17 cellular contexts compared by ENCODE assay signal in the genomic region with DNA sequence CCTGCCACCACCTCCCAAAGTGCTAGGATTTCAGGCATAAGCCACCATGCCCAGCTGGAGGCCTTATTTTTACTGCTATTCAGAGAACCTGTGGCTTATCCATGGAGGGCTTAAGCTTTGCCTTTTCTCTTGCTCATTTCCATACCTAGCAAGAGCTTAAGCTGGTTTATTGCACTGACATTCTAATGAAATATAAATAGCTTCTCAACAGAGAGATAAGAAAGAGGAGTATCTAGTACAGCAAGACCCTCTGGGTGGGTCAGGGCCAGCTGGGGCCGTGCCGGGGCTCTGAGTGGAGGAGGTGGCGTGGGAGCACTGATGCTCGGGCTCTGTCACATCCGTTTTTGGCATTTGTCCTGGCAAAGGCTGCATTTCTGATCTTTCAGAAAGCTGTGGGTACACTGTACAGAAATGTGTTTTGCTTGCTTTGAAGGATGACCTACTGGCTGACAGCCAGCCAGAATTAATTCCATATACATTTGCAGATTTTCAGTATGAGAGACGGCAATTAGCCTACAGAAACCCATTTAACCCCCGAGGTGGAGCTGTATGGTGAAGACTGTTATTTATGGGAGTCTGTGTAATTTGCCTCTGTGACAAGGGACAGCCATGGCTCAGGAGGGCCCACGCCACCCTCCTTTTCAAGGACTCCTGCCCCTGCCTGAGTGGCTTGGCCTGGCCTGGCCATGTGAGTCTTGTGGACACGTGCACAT.
A peak's percentile ranks its signal among the peaks of the same experiment; 100 is the strongest.
DNase-seq lines count a peak whose midpoint lies in the region; ATAC-seq and TF ChIP-seq lines count a peak whose summit lies in the region.
"Had no signal": no experiment of that assay in that cellular context is flagged by ENCODE, and none has a peak within 500 bp of the region (broad histone marks: within the 10 kb centered on the region; RNA-seq: fewer than 3 reads in every experiment).

No MANE protein-coding gene starts in this region.

- no peak for TF ChIP-seq POLR2A in spleen (IDR thresholded peaks at IDR 0.05)

- DNase-seq in NCI-H1105 treated with DMSO at 0.1 percent for 48 hours (lab: John Stamatoyannopoulos, UW) (peak; percentile 37), NCI-H1105 (lab: John Stamatoyannopoulos, UW) (no peak), cerebellum (ENCODE audit: low spot score) (peak; percentile 27), left ventricle myocardium inferior (peak; percentile 38), spleen (no peak), COLO668 (lab: John Stamatoyannopoulos, UW; ENCODE audit: unreplicated experiment) (no peak), inferior parietal cortex (ENCODE audit: extremely low spot score) (no peak)
- DNase-seq: activated CD4-positive, alpha-beta T cell treated with anti-CD3 and anti-CD28 coated beads, Interleukin-2, amount 50 U/mL, for 48 hours; amniotic stem cell; CD4-positive, alpha-beta memory T cell; effector CD8-positive, alpha-beta T cell; kidney glomerular epithelial cell; MG63; NK-92 treated with Interleukin-12 subunit alpha and Interleukin-12 subunit beta, amount 100 ng/mL, for 24 hours had no signal

- 73 to 87% (median 76%) methylated on average over 9 of the region's 9 CpGs for WGBS in spleen, 5 donors

- ATAC-seq in HG02571 (IDR thresholded peaks at IDR 0.05; ENCODE audit: unreplicated experiment) = no peak

- H3K4me1 ChIP-seq in left ventricle myocardium inferior (peaks cover 20% of the 10 kb centered on the region), spleen (peaks cover 0 to 10% (median 1%) of the 10 kb centered on the region in 6 donors)
- H3K4me1 ChIP-seq: upper lobe of left lung had no signal

- H3K36me3 ChIP-seq in left ventricle myocardium inferior (no peaks in the 10 kb centered on the region), spleen (peaks cover 0 to 7% (median 0%) of the 10 kb centered on the region in 6 donors)
- H3K36me3 ChIP-seq: upper lobe of left lung had no signal

- TF ChIP-seq CTCF in left ventricle myocardium inferior (IDR thresholded peaks at IDR 0.05; ENCODE audit: borderline replicate concordance) (no peak), spleen (IDR thresholded peaks at IDR 0.05 in 8 of 11, conservative IDR thresholded peaks at IDR 0.05 in 3 of 11) (no peak)

- H3K9me3 ChIP-seq in left ventricle myocardium inferior (replicated peaks) (no peaks in the 10 kb centered on the region), spleen (no peaks in the 10 kb centered on the region)
- H3K9me3 ChIP-seq: MG63, upper lobe of left lung had no signal

- intact Hi-C loops in left ventricle myocardium inferior (cut with micrococcal nuclease) = no loop called here
- intact Hi-C loops in spleen (cut with DNase I; ENCODE audit: low total_unique reads) = no loop called here

- peak overlapping the region; percentile 47 for H3K27ac ChIP-seq in left ventricle myocardium inferior (replicated peaks)
- H3K27ac ChIP-seq in spleen = peak overlapping the region in 7 of 8 donors; percentile 1 to 71 (median 54)
- H3K27ac ChIP-seq: 22Rv1, upper lobe of left lung had no signal

- no peaks in the 10 kb centered on the region for H3K27me3 ChIP-seq in left ventricle myocardium inferior (ENCODE audit: low read depth)
- no peaks in the 10 kb centered on the region for H3K27me3 ChIP-seq in spleen (replicated peaks in 1 of 7)
- H3K27me3 ChIP-seq: MG63, upper lobe of left lung had no signal

- no peak overlapping the region for H3K4me3 ChIP-seq in left ventricle myocardium inferior
- no peak overlapping the region for H3K4me3 ChIP-seq in spleen
- H3K4me3 ChIP-seq: MG63, upper lobe of left lung had no signal

Comparison
In these comparisons a context has a peak if more than half of its experiments do, and no peak if none do; other contexts are left out.
1. DNase-seq: peak in NCI-H1105 treated with DMSO at 0.1 percent for 48 hours (single experiment), cerebellum (single experiment) and left ventricle myocardium inferior (single experiment); none in NCI-H1105 (single experiment), spleen (single experiment), COLO668 (single experiment) and inferior parietal cortex (single experiment).